Comparison of ENCODE assay signal across 28 cellular contexts in genomic region chr3:104368760-104369159, GRCh38.
"Had no signal": no experiment of that assay in that cellular context is flagged by ENCODE, and none has a peak within 500 bp of the region (broad histone marks: within the 10 kb centered on the region; RNA-seq: fewer than 3 reads in every experiment).

No MANE protein-coding gene starts in this region.

- DNase-seq: activated CD4-positive, alpha-beta memory T cell treated with anti-CD3 and anti-CD28 coated beads for 36 hours; activated CD4-positive, alpha-beta T cell treated with anti-CD3 and anti-CD28 coated beads, Interleukin-2, amount 10 ng/mL, durations not matched to agents 7 days and 5 days; activated CD4-positive, CD25-positive, alpha-beta regulatory T cell; activated gamma-delta T cell; activated naive CD4-positive, alpha-beta T cell treated with anti-CD3 and anti-CD28 coated beads for 36 hours; activated T-cell treated with anti-CD3 and anti-CD28 coated beads for 4 hours; activated T-cell treated with anti-CD3 and anti-CD28 coated beads, Interleukin-2, amount 50 U/mL, for 48 hours; amygdala; brain microvascular endothelial cell; NCI-H1105; NCI-H1436; NCI-H1694 treated with DMSO at 0.1 percent for 48 hours; NCI-H2029 treated with DMSO at 0.1 percent for 48 hours; NCI-H345; NCI-H510A; NCI-H526 treated with DMSO at 0.1 percent for 48 hours; NCI-H82; Peyer's patch; Right ventricle myocardium superior; T-cell; T-helper 2 cell; T1000 had no signal

- H3K27me3 ChIP-seq: brain microvascular endothelial cell, cardiac muscle cell, Peyer's patch, SJSA1 had no signal

- ATAC-seq: activated T-helper 17 cell treated with anti-CD3 and anti-CD28 coated beads, Interleukin-2, amount 50 U/mL, for 72 hours; SK-N-SH treated with all-trans-retinoic acid at 6 μM for 48 hours; T-cell had no signal

- H3K9me3 ChIP-seq: Peyer's patch, SJSA1 had no signal

- H3K36me3 ChIP-seq: brain microvascular endothelial cell, cardiac muscle cell, Peyer's patch, SJSA1 had no signal

- H3K4me3 ChIP-seq: cardiac muscle cell, Peyer's patch, SJSA1 had no signal

- H3K4me1 ChIP-seq: Peyer's patch, SJSA1 had no signal

- H3K27ac ChIP-seq: brain microvascular endothelial cell, cardiac muscle cell, Peyer's patch, RWPE1, SJSA1, VCaP had no signal
